15 cellular contexts compared by ENCODE assay signal in the genomic region with DNA sequence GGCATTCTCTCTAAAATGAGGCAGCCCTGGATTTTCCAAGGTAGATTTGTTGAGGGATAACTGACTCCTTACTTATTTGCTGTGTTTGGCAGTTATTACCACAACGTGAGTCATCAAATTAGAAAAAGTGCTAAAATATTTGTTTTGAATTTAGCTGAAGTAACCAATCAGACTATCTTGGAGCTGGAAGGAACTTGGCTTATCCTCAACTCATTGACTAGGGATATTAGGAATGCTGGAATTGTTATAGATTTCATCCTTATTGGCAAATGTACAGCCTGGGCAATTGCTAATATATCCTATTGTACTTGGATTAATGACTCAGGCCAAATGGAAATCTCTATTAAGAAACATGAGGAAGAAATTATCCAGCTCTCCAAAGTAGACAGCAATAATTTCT.
"Had no signal": no experiment of that assay in that cellular context is flagged by ENCODE, and none has a peak within 500 bp of the region (broad histone marks: within the 10 kb centered on the region; RNA-seq: fewer than 3 reads in every experiment).

No MANE protein-coding gene starts in this region.

- H3K36me3 ChIP-seq: right atrium auricular region, suprapubic skin, transverse colon, uterus had no signal

- DNase-seq: activated CD4-positive, alpha-beta T cell treated with anti-CD3 and anti-CD28 coated beads for 36 hours; activated CD4-positive, alpha-beta T cell treated with anti-CD3 and anti-CD28 coated beads, Interleukin-2, amount 50 U/mL, for 48 hours; activated gamma-delta T cell; body of pancreas; central memory CD4-positive, alpha-beta T cell; dorsolateral prefrontal cortex; erythroblast; foreskin melanocyte; left ventricle myocardium superior; stimulated activated CD4-positive, alpha-beta T cell treated with anti-CD3 and anti-CD28 coated beads, Interleukin-12 subunit alpha, Interleukin-12 subunit beta, amount 100 ng/mL, for 4 hours; stimulated activated CD4-positive, alpha-beta T cell treated with anti-CD3 and anti-CD28 coated beads, Interleukin-2, amount 100 ng/mL, for 24 hours; transverse colon; uterus had no signal

- ATAC-seq: activated CD4-positive, alpha-beta T cell treated with anti-CD3 and anti-CD28 coated beads for 36 hours; body of pancreas; left ventricle myocardium superior had no signal

- H3K27ac ChIP-seq: body of pancreas, dorsolateral prefrontal cortex, right atrium auricular region, suprapubic skin, transverse colon, uterus had no signal

- H3K4me1 ChIP-seq: body of pancreas, right atrium auricular region, suprapubic skin, transverse colon, uterus had no signal

- H3K27me3 ChIP-seq: body of pancreas, dorsolateral prefrontal cortex, right atrium auricular region, suprapubic skin, transverse colon, uterus had no signal

- H3K9me3 ChIP-seq: body of pancreas, suprapubic skin, transverse colon, uterus had no signal

- H3K4me3 ChIP-seq: body of pancreas, dorsolateral prefrontal cortex, right atrium auricular region, suprapubic skin, transverse colon, uterus had no signal
